In the genomic region with DNA sequence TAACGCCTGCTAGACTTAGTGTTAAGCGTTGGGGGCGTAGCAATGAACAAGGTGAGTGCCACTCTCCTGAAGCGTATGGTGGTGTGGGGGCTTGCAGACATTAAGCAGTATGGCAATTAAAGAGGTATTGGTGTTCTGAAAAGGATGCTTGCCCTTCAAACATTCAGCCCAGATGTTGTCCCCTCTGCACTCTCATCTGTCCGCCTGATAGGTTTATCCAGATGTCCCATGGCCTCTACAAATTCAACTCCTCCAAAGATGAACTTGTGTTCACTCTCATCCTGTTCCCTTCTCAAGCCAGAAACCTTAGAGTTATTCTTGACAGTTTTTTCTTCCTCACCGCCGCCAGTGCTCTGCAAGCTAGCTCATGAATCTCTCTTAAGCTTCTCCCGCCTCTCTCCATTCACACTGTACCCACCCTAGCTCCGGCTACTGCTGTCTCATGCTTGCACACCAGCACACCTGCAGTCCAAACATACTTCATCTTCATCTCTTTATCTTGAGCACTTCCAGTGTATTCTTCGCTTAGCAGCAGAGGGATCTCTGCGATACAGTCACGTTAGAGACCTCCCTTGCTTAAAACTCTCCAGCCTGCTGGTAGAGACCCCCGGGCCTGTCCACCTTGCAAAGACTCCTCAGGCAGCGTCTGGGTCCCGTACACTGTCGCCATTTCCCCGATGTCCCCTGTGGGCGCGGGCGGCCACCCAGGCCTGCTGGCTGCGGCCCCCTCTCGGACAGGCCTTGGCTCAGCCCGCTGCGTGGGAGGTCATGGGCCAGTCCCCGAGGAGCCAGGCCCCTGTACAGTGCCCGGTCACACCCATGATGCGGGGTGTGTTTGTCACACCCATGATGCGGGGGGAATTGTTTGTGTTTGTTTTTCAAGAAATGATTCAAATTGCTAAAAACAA, we compare ENCODE assay signal across 8 cellular contexts. TPM values are rescaled to one million over a fixed set of nuclear protein-coding genes. Genes with fewer than 3 reads are reported as not detected.
DNase-seq lines count a peak whose midpoint lies in the region; ATAC-seq and TF ChIP-seq lines count a peak whose summit lies in the region.

No MANE protein-coding gene starts in this region.

- no peaks in the 10 kb centered on the region for H3K27me3 Mint-ChIP-seq in central memory CD8-positive, alpha-beta T cell

- H3K27ac ChIP-seq in A673 (ENCODE audit: low read depth, low read length, poor library complexity, severe bottlenecking) (peak overlapping the region; percentile 79), HUES64 (ENCODE audit: low read depth, low read length) (no peak overlapping the region)

- H3K36me3 ChIP-seq in A673 (ENCODE audit: insufficient read depth, low read length, poor library complexity, severe bottlenecking) (peaks cover 31% of the 10 kb centered on the region), HUES64 (ENCODE audit: insufficient read depth, low read length) (peaks cover 38% of the 10 kb centered on the region), mucosa of descending colon (ENCODE audit: low read depth) (peaks cover 19% of the 10 kb centered on the region)

- no peak for DNase-seq in A673 (ENCODE audit: low spot score)
- no peak for DNase-seq in central memory CD8-positive, alpha-beta T cell (ENCODE audit: low spot score in 2 of 2)
- peak in 2 of 3 donors; percentile 33 to 57 for DNase-seq in mucosa of descending colon
- no peak for DNase-seq in NCI-H146 (lab: John Stamatoyannopoulos, UW)
- no peak for DNase-seq in ecto neural progenitor cell (ENCODE audit: low spot score)
- no peak for DNase-seq in GM10248 (ENCODE audit: extremely low spot score)

- H3K4me3 ChIP-seq in A673 (ENCODE audit: low read depth, low read length, poor library complexity, severe bottlenecking) (peak overlapping the region; percentile 75), HUES64 (ENCODE audit: low read length) (peak overlapping the region; percentile 89), mucosa of descending colon (peak overlapping the region; percentile 74)

- peaks cover 13% of the 10 kb centered on the region for H3K4me1 ChIP-seq in A673 (ENCODE audit: insufficient read depth, low read length, poor library complexity, severe bottlenecking)
- H3K4me1 ChIP-seq in HUES64 (ENCODE audit: insufficient read depth, low read length) = peaks cover 5% of the 10 kb centered on the region; the same call in 1 of the 2 replicates
- H3K4me1 ChIP-seq in mucosa of descending colon (ENCODE audit: low read depth) = peaks cover 9% of the 10 kb centered on the region

- peaks cover 26% of the 10 kb centered on the region for H3K4me1 Mint-ChIP-seq in central memory CD8-positive, alpha-beta T cell

- intact Hi-C loops in A673 (cut with micrococcal nuclease; ENCODE audit: unreplicated experiment) = no loop called here
- intact Hi-C loops in mucosa of descending colon (cut with DNase I, micrococcal nuclease) = loop anchor here (2.0 to 5.0 kb wide), 2 partner anchors 88 to 91 kb away; no protein-coding TSS in a partner anchor

- no peaks in the 10 kb centered on the region for H3K9me3 ChIP-seq in A673 (ENCODE audit: low read depth, low read length, poor library complexity, severe bottlenecking)
- no peaks in the 10 kb centered on the region for H3K9me3 ChIP-seq in HUES64 (ENCODE audit: insufficient read depth, low read depth, low read length)
- no peaks in the 10 kb centered on the region for H3K9me3 ChIP-seq in mucosa of descending colon

- ATAC-seq in central memory CD8-positive, alpha-beta T cell (replicated peaks; ENCODE audit: extremely low read depth, poor library complexity, severe bottlenecking) = no peak
- ATAC-seq in mucosa of descending colon (no peak), HG03439 (IDR thresholded peaks at IDR 0.05; ENCODE audit: unreplicated experiment) (no peak)

- CTCF ChIA-PET in A673 (lab: Charles Lee) = no interaction called here
- CTCF ChIA-PET in GM10248 (lab: Yijun Ruan, JAX) = interaction anchor here (0.8 to 1.3 kb wide), 2 partner anchors 17 to 104 kb away, joined by 3 read pairs; no protein-coding TSS in a partner anchor

- WGBS in HUES64 = 75% methylated on average over 28 of the region's 28 CpGs

- BruUV-seq in A673 (replicated peaks; lab: Mats Ljungman, UMichigan) = no TSS peak

- H3K9me3 Mint-ChIP-seq in central memory CD8-positive, alpha-beta T cell = no peaks in the 10 kb centered on the region

- H3K27me3 ChIP-seq in A673 (replicated peaks; ENCODE audit: insufficient read depth, low read depth, low read length, poor library complexity) = no peaks in the 10 kb centered on the region
- no peaks in the 10 kb centered on the region for H3K27me3 ChIP-seq in HUES64 (ENCODE audit: insufficient read depth, low read length)

- H3K27ac Mint-ChIP-seq in central memory CD8-positive, alpha-beta T cell (ENCODE audit: low read depth) = peak overlapping the region; percentile 93

- TF ChIP-seq CTCF in A673 (conservative IDR thresholded peaks at IDR 0.05; ENCODE audit: low read depth, low read length) = no peak
- no peak for TF ChIP-seq CTCF in mucosa of descending colon (IDR thresholded peaks at IDR 0.05)
- TF ChIP-seq CTCF in GM10248 (IDR thresholded peaks at IDR 0.05; ENCODE audit: control extremely low read depth, extremely low read depth, low read depth, missing control alignments) = no peak

- H3K9ac ChIP-seq in HUES64 (ENCODE audit: low read depth, low read length) = peak overlapping the region; percentile 84

- POLR2A ChIA-PET in A673 (lab: Charles Lee; ENCODE audit: low non-redundant PET) = interaction anchor here (0.6 kb wide), 1 partner anchor 26 kb away, joined by 5 read pairs; no protein-coding TSS in a partner anchor
- POLR2A ChIA-PET in GM10248 (lab: Yijun Ruan, JAX) = no interaction called here

- H3K36me3 Mint-ChIP-seq in central memory CD8-positive, alpha-beta T cell (ENCODE audit: insufficient read depth) = peaks cover 49% of the 10 kb centered on the region

- peak overlapping the region; percentile 88 for H3K4me3 Mint-ChIP-seq in central memory CD8-positive, alpha-beta T cell

RNA-seq across cellular contexts. Expression of a gene that starts 1.0 kb away (rescaled TPM):
- total RNA-seq in A673 (2021) (62.4 and 62.9 TPM in 2 replicates), mucosa of descending colon (10 to 100 TPM; 27.1 to 32.8 (median 32.5) TPM)
- polyA plus RNA-seq in HUES64 (2013, experiment 1 of 2) = 46.9 TPM
- 42.6 TPM for polyA plus RNA-seq in HUES64 (2013, experiment 2 of 2)

RNA-seq across cellular contexts. Expression of a gene that starts 32.0 kb away (rescaled TPM):
- 96.2 and 104 TPM in 2 replicates for total RNA-seq in A673 (2021)
- polyA plus RNA-seq in HUES64 (2013, experiment 1 of 2) = 75.4 TPM
- polyA plus RNA-seq in HUES64 (2013, experiment 2 of 2) = 79.1 TPM
- 10 to 100 TPM; 83.8 to 95.7 (median 91.0) TPM for total RNA-seq in mucosa of descending colon

RNA-seq across cellular contexts. Expression of a gene that starts 57.7 kb away (rescaled TPM):
- 15.4 and 19.0 TPM in 2 replicates for total RNA-seq in A673 (2021)
- polyA plus RNA-seq in HUES64 (2013, experiment 1 of 2) = 6.6 TPM
- polyA plus RNA-seq in HUES64 (2013, experiment 2 of 2) = 6.0 TPM
- total RNA-seq in mucosa of descending colon = 10 to 100 TPM; 33.6 to 36.4 (median 35.5) TPM

Comparison
In these comparisons a context has a peak if more than half of its experiments do, and no peak if none do; other contexts are left out.
1. DNase-seq: peak in mucosa of descending colon (2 of 3); none in A673 (single experiment), central memory CD8-positive, alpha-beta T cell (0 of 2), NCI-H146 (single experiment), ecto neural progenitor cell (single experiment) and GM10248 (single experiment).
2. Peak in every context shown above with its lines, with median percentiles within 50 percentile points of each other: H3K4me3 ChIP-seq.